10 cellular contexts compared by ENCODE assay signal in the genomic region with DNA sequence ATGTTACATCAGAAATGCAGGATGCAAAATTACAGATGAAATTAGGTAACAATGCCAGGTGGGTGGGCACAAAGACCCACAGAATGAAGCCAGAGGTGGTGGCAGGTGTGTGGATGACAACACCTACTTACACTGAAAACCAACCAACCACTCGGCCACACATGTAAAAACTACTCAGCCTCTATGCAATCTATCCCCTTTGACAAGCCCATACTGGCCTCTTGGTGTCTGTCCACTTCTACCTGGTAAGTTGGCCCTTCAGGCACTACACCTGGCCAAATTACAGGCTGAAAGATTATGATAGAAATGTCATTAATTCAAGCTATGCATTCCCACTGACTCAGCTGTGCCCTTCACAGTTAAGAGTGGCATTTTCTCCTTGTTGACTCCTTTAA. TPM values are rescaled to one million over a fixed set of nuclear protein-coding genes. Genes with fewer than 3 reads are reported as not detected.
A peak's percentile ranks its signal among the peaks of the same experiment; 100 is the strongest.
DNase-seq lines count a peak whose midpoint lies in the region; ATAC-seq, FAIRE-seq and TF ChIP-seq lines count a peak whose summit lies in the region.
"Had no signal": no experiment of that assay in that cellular context is flagged by ENCODE, and none has a peak within 500 bp of the region (broad histone marks: within the 10 kb centered on the region; RNA-seq: fewer than 3 reads in every experiment).

No MANE protein-coding gene starts in this region.

- H3K4me3 ChIP-seq in astrocyte (ENCODE audit: insufficient read depth, low read depth, low read length), result no peak overlapping the region

- H3K79me2 ChIP-seq in astrocyte (ENCODE audit: insufficient read depth, low read length), result peaks cover 100% of the 10 kb centered on the region

- no peaks in the 10 kb centered on the region for H3K27me3 Mint-ChIP-seq in CD4-positive, alpha-beta T cell
- no peaks in the 10 kb centered on the region for H3K27me3 Mint-ChIP-seq in IgD-negative memory B cell
- no peaks in the 10 kb centered on the region for H3K27me3 Mint-ChIP-seq in astrocyte (ENCODE audit: low read depth, unreplicated experiment)
- no peaks in the 10 kb centered on the region for H3K27me3 Mint-ChIP-seq in nephron (ENCODE audit: low read depth)

- no peak overlapping the region for H3K27ac ChIP-seq in CD4-positive, alpha-beta T cell (ENCODE audit: low read depth, low read length)
- H3K27ac ChIP-seq in astrocyte (ENCODE audit: low read depth, low read length), result no peak overlapping the region

- H3K9ac ChIP-seq in astrocyte (ENCODE audit: low read length), result no peak overlapping the region

- H3K4me3 Mint-ChIP-seq in CD4-positive, alpha-beta T cell, result peak overlapping the region; percentile 40
- H3K4me3 Mint-ChIP-seq in IgD-negative memory B cell (peak overlapping the region in 3 of 4 donors; percentile 13 to 42 (median 40)), astrocyte (ENCODE audit: unreplicated experiment) (peak overlapping the region; percentile 46), nephron (peak overlapping the region in 1 of 3 experiments; percentile 43)

- TF ChIP-seq CTCF in CD4-positive, alpha-beta T cell (IDR thresholded peaks at IDR 0.05), result no peak
- TF ChIP-seq CTCF in astrocyte (IDR thresholded peaks at IDR 0.05; ENCODE audit: insufficient read depth, low read depth, low read length) (no peak), nephron (IDR thresholded peaks at IDR 0.05; ENCODE audit: unreplicated experiment in 3 of 3) (no peak)

- peaks cover 4% of the 10 kb centered on the region for H3K36me3 Mint-ChIP-seq in CD4-positive, alpha-beta T cell (ENCODE audit: low read depth)
- H3K36me3 Mint-ChIP-seq in IgD-negative memory B cell, result peaks cover 2% of the 10 kb centered on the region
- H3K36me3 Mint-ChIP-seq in astrocyte (ENCODE audit: low read depth, unreplicated experiment), result peaks cover 3% of the 10 kb centered on the region
- H3K36me3 Mint-ChIP-seq in nephron (ENCODE audit: low read depth), result no peaks in the 10 kb centered on the region

- H4K20me1 ChIP-seq in astrocyte (ENCODE audit: insufficient read depth, low read length), result peaks cover 97% of the 10 kb centered on the region

- no peaks in the 10 kb centered on the region for H3K9me3 ChIP-seq in CD4-positive, alpha-beta T cell (ENCODE audit: control insufficient read depth, low read length)
- H3K9me3 ChIP-seq in astrocyte (ENCODE audit: insufficient read depth, low read depth, low read length), result no peaks in the 10 kb centered on the region

- CTCF ChIA-PET in CD4-positive, alpha-beta T cell (lab: Charles Lee), result no interaction called here

- H3K4me1 Mint-ChIP-seq in CD4-positive, alpha-beta T cell (ENCODE audit: low read depth), result peaks cover 93% of the 10 kb centered on the region
- H3K4me1 Mint-ChIP-seq in IgD-negative memory B cell (peaks cover 65 to 82% (median 70%) of the 10 kb centered on the region in 3 donors), astrocyte (ENCODE audit: low read depth, unreplicated experiment) (peaks cover 76% of the 10 kb centered on the region), nephron (peaks cover 81% of the 10 kb centered on the region)

- no peaks in the 10 kb centered on the region for H3K27me3 ChIP-seq in CD4-positive, alpha-beta T cell (ENCODE audit: control insufficient read depth, insufficient read depth, low read length)
- H3K27me3 ChIP-seq in astrocyte (ENCODE audit: insufficient read depth, low read length), result no peaks in the 10 kb centered on the region

- peaks cover 36% of the 10 kb centered on the region for H3K4me1 ChIP-seq in astrocyte (ENCODE audit: insufficient read depth, low read length)

- POLR2A ChIA-PET in CD4-positive, alpha-beta T cell (lab: Charles Lee), result interaction anchor here (0.9 to 1.6 kb wide), 3 partner anchors 9 to 98 kb away, joined by 3 to 6 read pairs (median 4); a partner anchor contains a TSS

- no peak for DNase-seq in CD4-positive, alpha-beta T cell
- DNase-seq in astrocyte (ENCODE audit: low read depth), result no peak
- no peak for DNase-seq in HT-29 (ENCODE audit: low spot score)
- DNase-seq in islet precursor cell, result no peak
- DNase-seq in HUDEP-2 (lab: John Stamatoyannopoulos, UW; ENCODE audit: unreplicated experiment in 76 of 76), result no peak
- DNase-seq: activated CD4-positive, alpha-beta T cell treated with anti-CD3 and anti-CD28 coated beads for 48 hours; GDM1 had no signal

- no peaks in the 10 kb centered on the region for H3K36me3 ChIP-seq in astrocyte (ENCODE audit: insufficient read depth, low read length)

- H2AFZ ChIP-seq in astrocyte (ENCODE audit: low read depth, low read length), result no peak overlapping the region

- no peaks in the 10 kb centered on the region for H3K9me3 Mint-ChIP-seq in CD4-positive, alpha-beta T cell
- no peaks in the 10 kb centered on the region for H3K9me3 Mint-ChIP-seq in IgD-negative memory B cell
- no peaks in the 10 kb centered on the region for H3K9me3 Mint-ChIP-seq in astrocyte (ENCODE audit: unreplicated experiment)
- H3K9me3 Mint-ChIP-seq in nephron, result no peaks in the 10 kb centered on the region

- H3K4me2 ChIP-seq in astrocyte (ENCODE audit: low read length), result no peak overlapping the region

- FAIRE-seq in astrocyte (lab: Jason Lieb, UNC), result no peak

- intact Hi-C loops in CD4-positive, alpha-beta T cell (cut with DNase I, micrococcal nuclease), result no loop called here

- H3K27ac Mint-ChIP-seq in CD4-positive, alpha-beta T cell, result peak overlapping the region; percentile 75
- peak overlapping the region; percentile 71 to 81 (median 73) for H3K27ac Mint-ChIP-seq in IgD-negative memory B cell
- peak overlapping the region; percentile 70 for H3K27ac Mint-ChIP-seq in astrocyte (ENCODE audit: unreplicated experiment)
- H3K27ac Mint-ChIP-seq in nephron, result peak overlapping the region; percentile 37 to 95 (median 83)

- no peak for ATAC-seq in CD4-positive, alpha-beta T cell (ENCODE audit: poor library complexity)
- no peak for ATAC-seq in GM21576 (IDR thresholded peaks at IDR 0.05; ENCODE audit: unreplicated experiment)

RNA-seq across cellular contexts. Expression of a gene that starts 50.0 kb away (rescaled TPM):
- 100 to 1,000 TPM; 101 to 102 TPM for total RNA-seq in CD4-positive, alpha-beta T cell
- 20.5 TPM for polyA plus RNA-seq in IgD-negative memory B cell
- 116 and 128 TPM in 2 replicates for total RNA-seq in astrocyte
- 20.1 and 20.3 TPM in 2 replicates for total RNA-seq in HT-29 (2014; rRNA removed; shearing (Covaris generic))

RNA-seq across cellular contexts. Expression of a gene that starts 50.1 kb away (rescaled TPM):
- total RNA-seq in CD4-positive, alpha-beta T cell, result not detected
- polyA plus RNA-seq in IgD-negative memory B cell, result not detected
- 0.54 and 0.87 TPM in 2 replicates for total RNA-seq in astrocyte
- 0.26 TPM in 1 of 2 replicates, not detected in the other for total RNA-seq in HT-29 (2014; rRNA removed; shearing (Covaris generic))
